ENCODE assay signal across 10 cellular contexts in genomic region chr5:141343953-141344463, GRCh38. TPM values are rescaled to one million over a fixed set of nuclear protein-coding genes. Genes with fewer than 3 reads are reported as not detected.
DNase-seq lines count a peak whose midpoint lies in the region; ATAC-seq, FAIRE-seq and TF ChIP-seq lines count a peak whose summit lies in the region.
"Had no signal": no experiment of that assay in that cellular context is flagged by ENCODE, and none has a peak within 500 bp of the region (broad histone marks: within the 10 kb centered on the region; RNA-seq: fewer than 3 reads in every experiment).

No MANE protein-coding gene starts in this region.

- H3K9ac ChIP-seq in SK-N-SH (no peak overlapping the region), endothelial cell of umbilical vein (replicated peaks; ENCODE audit: extremely low read depth, insufficient read depth, low read length) (peak overlapping the region; percentile 49), skeletal muscle satellite cell (ENCODE audit: low read depth, low read length) (peak overlapping the region; percentile 44)

- no peak for TF ChIP-seq RAD21 in SK-N-SH (IDR thresholded peaks at IDR 0.05; ENCODE audit: low read length)

- DNase-seq in SK-N-SH (no peak), endothelial cell of umbilical vein (ENCODE audit: low read depth, low spot score) (no peak)

- H3K4me2 ChIP-seq in SK-N-SH (no peak overlapping the region), endothelial cell of umbilical vein (ENCODE audit: insufficient read depth, low read length) (peak overlapping the region; percentile 65), skeletal muscle satellite cell (ENCODE audit: low read length) (peak overlapping the region; percentile 63)

- intact Hi-C loops in endothelial cell of umbilical vein (cut with micrococcal nuclease), result loop anchor here (2.0 kb wide), 1 partner anchor 23 kb away; the partner anchor contains the start of gene TAF7

- 64% methylated on average over 31 of the region's 31 CpGs for WGBS in SK-N-SH (ENCODE audit: low lambda C conversion rate)

- no peak for TF ChIP-seq POLR2A in endothelial cell of umbilical vein (IDR thresholded peaks at IDR 0.05; ENCODE audit: low read depth, low read length)

- dilution Hi-C loops in endothelial cell of umbilical vein (cut with MboI; ENCODE audit: extremely low pct_ligation_motif_present, low sequenced_read_pairs), result no loop called here

- H3K36me3 ChIP-seq in SK-N-SH (replicated peaks in 1 of 2; ENCODE audit: control insufficient read depth in 1 of 2, insufficient read depth in 2 of 2, low read length in 1 of 2) (no peaks in the 10 kb centered on the region), endothelial cell of umbilical vein (ENCODE audit: control insufficient read depth in 2 of 2, extremely low read depth in 1 of 2, insufficient read depth in 2 of 2, low read length in 2 of 2) (no peaks in the 10 kb centered on the region), skeletal muscle satellite cell (ENCODE audit: insufficient read depth, low read length) (no peaks in the 10 kb centered on the region)

- CTCF ChIA-PET in SK-N-SH (lab: Yijun Ruan, JAX), result interaction anchor here (0.7 to 2.0 kb wide), 5 partner anchors 14 to 220 kb away, joined by 3 to 8 read pairs (median 3); partner anchors contain the start of genes PCDHGA1, PCDHGA7 and PCDHGB7
- CTCF ChIA-PET in endothelial cell of umbilical vein (lab: Charles Lee), result interaction anchor here (0.8 to 3.8 kb wide), 24 partner anchors 9 to 223 kb away, joined by 3 to 38 read pairs (median 6); partner anchors contain the start of genes PCDHB9, PCDHGA1, PCDHGA10 and PCDHGA12

- ATAC-seq in SK-N-SH treated with all-trans-retinoic acid at 6 μM for 48 hours (no peak), GM21515 (IDR thresholded peaks at IDR 0.05; ENCODE audit: unreplicated experiment) (no peak), GM21390 (IDR thresholded peaks at IDR 0.05; ENCODE audit: unreplicated experiment) (no peak)
- ATAC-seq: Panc1 had no signal

- H3F3A ChIP-seq in SK-N-SH (replicated peaks; ENCODE audit: insufficient read depth), result no peaks in the 10 kb centered on the region

- TF ChIP-seq EP300 in SK-N-SH (IDR thresholded peaks at IDR 0.05; ENCODE audit: borderline replicate concordance in 1 of 2, low read depth in 1 of 2, low read length in 1 of 2), result no peak

- H3K4me1 ChIP-seq in SK-N-SH (ENCODE audit: control insufficient read depth in 1 of 2, insufficient read depth in 2 of 2, low read depth in 1 of 2, low read length in 1 of 2), result no peaks in the 10 kb centered on the region
- peaks cover 3% of the 10 kb centered on the region for H3K4me1 ChIP-seq in endothelial cell of umbilical vein (ENCODE audit: control insufficient read depth, extremely low read depth, insufficient read depth, low read length)
- no peaks in the 10 kb centered on the region for H3K4me1 ChIP-seq in skeletal muscle satellite cell (ENCODE audit: control insufficient read depth, insufficient read depth, low read length)

- BruUV-seq in endothelial cell of umbilical vein (replicated peaks; lab: Mats Ljungman, UMichigan), result TSS peak; percentile 69

- H3K79me2 ChIP-seq in SK-N-SH (ENCODE audit: insufficient read depth) (no peaks in the 10 kb centered on the region), endothelial cell of umbilical vein (ENCODE audit: control insufficient read depth, insufficient read depth, low read length) (no peaks in the 10 kb centered on the region)

- H3K4me3 ChIP-seq in SK-N-SH (ENCODE audit: low read depth in 2 of 2, low read length in 1 of 2) (no peak overlapping the region; a peak in 1 of 4 replicates), endothelial cell of umbilical vein (replicated peaks in 1 of 3; ENCODE audit: insufficient read depth in 1 of 3, low read depth in 1 of 3, low read length in 3 of 3) (peak overlapping the region in 2 of 3 experiments; percentile 17 to 59), skeletal muscle satellite cell (ENCODE audit: low read length) (peak overlapping the region; percentile 65)

- TF ChIP-seq CTCF in SK-N-SH (IDR thresholded peaks at IDR 0.05), result 0 out of 2 replicates have a peak, but pooled peaks have one; percentile 4
- TF ChIP-seq CTCF in endothelial cell of umbilical vein (IDR thresholded peaks at IDR 0.05; ENCODE audit: extremely low read depth in 1 of 2, insufficient read depth in 1 of 2, low read depth in 1 of 2, low read length in 2 of 2), result no peak

- H3K27me3 ChIP-seq in SK-N-SH (ENCODE audit: insufficient read depth) (no peaks in the 10 kb centered on the region), endothelial cell of umbilical vein (ENCODE audit: control insufficient read depth in 2 of 2, insufficient read depth in 2 of 2, low read length in 2 of 2) (peaks cover 7 to 29% of the 10 kb centered on the region in 2 experiments), skeletal muscle satellite cell (ENCODE audit: control insufficient read depth, insufficient read depth, low read length) (no peaks in the 10 kb centered on the region)

- no peaks in the 10 kb centered on the region for H3K9me2 ChIP-seq in SK-N-SH

- POLR2A ChIA-PET in SK-N-SH (lab: Yijun Ruan, JAX) (no interaction called here), endothelial cell of umbilical vein (lab: Charles Lee) (interaction anchor here (1.3 kb wide), 1 partner anchor 23 kb away, joined by 3 read pairs; the partner anchor contains the start of gene TAF7)

- H3K9me3 ChIP-seq in SK-N-SH (no peaks in the 10 kb centered on the region), endothelial cell of umbilical vein (replicated peaks; ENCODE audit: control insufficient read depth, insufficient read depth, low read length) (no peaks in the 10 kb centered on the region), skeletal muscle satellite cell (replicated peaks; ENCODE audit: low read length) (peaks cover 25% of the 10 kb centered on the region)

- H2AFZ ChIP-seq in SK-N-SH (ENCODE audit: low read depth), result peak overlapping the region; percentile 50; the same call in 1 of the 2 replicates
- peak overlapping the region; percentile 86 for H2AFZ ChIP-seq in endothelial cell of umbilical vein (ENCODE audit: low read depth, low read length)

- no peak overlapping the region for H3K27ac ChIP-seq in SK-N-SH (ENCODE audit: low read depth in 2 of 2, low read length in 1 of 2)
- no peak overlapping the region for H3K27ac ChIP-seq in endothelial cell of umbilical vein (ENCODE audit: insufficient read depth, low read depth, low read length)

- FAIRE-seq in endothelial cell of umbilical vein (lab: Jason Lieb, UNC), result peak; percentile 50
- FAIRE-seq: frontal cortex had no signal

- no peaks in the 10 kb centered on the region for H3K9me1 ChIP-seq in endothelial cell of umbilical vein (replicated peaks; ENCODE audit: control insufficient read depth, extremely low read depth, insufficient read depth, low read length)

- H4K20me1 ChIP-seq in SK-N-SH (ENCODE audit: insufficient read depth), result no peaks in the 10 kb centered on the region
- no peaks in the 10 kb centered on the region for H4K20me1 ChIP-seq in endothelial cell of umbilical vein (replicated peaks; ENCODE audit: control insufficient read depth, extremely low read depth, insufficient read depth, low read length)

RNA-seq across cellular contexts. Expression of gene PCDHGA3, which starts 0.4 kb away (rescaled TPM):
- polyA plus RNA-seq in SK-N-SH (2012; rRNA removed) (0.33 and 0.45 TPM in 2 replicates), endothelial cell of umbilical vein (0.88 and 1.2 TPM in 2 replicates)
- polyA plus RNA-seq in SK-N-SH (2012; cell fraction: cytosol; rRNA removed), result 0.23 and 0.29 TPM in 2 replicates
- 1.1 and 1.5 TPM in 2 replicates for polyA plus RNA-seq in SK-N-SH (2012; cell fraction: nucleus; rRNA removed)
- total RNA-seq in endothelial cell of umbilical vein, result 1.1 and 1.2 TPM in 2 replicates
- 0.52 and 0.55 TPM in 2 replicates for polyA plus RNA-seq in endothelial cell of umbilical vein (2011; cell fraction: cytosol; rRNA removed)
- 1.3 and 1.4 TPM in 2 replicates for polyA plus RNA-seq in endothelial cell of umbilical vein (2011; cell fraction: nucleus; rRNA removed)
- polyA plus RNA-seq in endothelial cell of umbilical vein (2012), result 0.48 and 0.50 TPM in 2 replicates
- polyA minus RNA-seq in endothelial cell of umbilical vein, result 0.75 and 1.6 TPM in 2 replicates
- not detected for polyA minus RNA-seq in endothelial cell of umbilical vein (2011; cell fraction: cytosol; rRNA and poly(A)+ RNA removed)
- polyA minus RNA-seq in endothelial cell of umbilical vein (2011; cell fraction: nucleus; rRNA and poly(A)+ RNA removed), result 2.2 and 4.4 TPM in 2 replicates
- total RNA-seq in skeletal muscle satellite cell (2012; rRNA removed), result 1.0 and 1.7 TPM in 2 replicates
- total RNA-seq: A172, M059J had no signal

RNA-seq across cellular contexts. Expression of gene PCDHGA2, which starts 5.4 kb away (rescaled TPM):
- polyA plus RNA-seq in SK-N-SH (2012; rRNA removed) (1.4 and 1.5 TPM in 2 replicates), endothelial cell of umbilical vein (1.9 and 2.0 TPM in 2 replicates)
- polyA plus RNA-seq in SK-N-SH (2012; cell fraction: cytosol; rRNA removed), result 0.76 and 0.96 TPM in 2 replicates
- polyA plus RNA-seq in SK-N-SH (2012; cell fraction: nucleus; rRNA removed), result 2.7 and 2.9 TPM in 2 replicates
- total RNA-seq in endothelial cell of umbilical vein, result 0.58 and 1.2 TPM in 2 replicates
- 0.66 and 0.87 TPM in 2 replicates for polyA plus RNA-seq in endothelial cell of umbilical vein (2011; cell fraction: cytosol; rRNA removed)
- polyA plus RNA-seq in endothelial cell of umbilical vein (2011; cell fraction: nucleus; rRNA removed), result 1.4 and 1.7 TPM in 2 replicates
- polyA plus RNA-seq in endothelial cell of umbilical vein (2012), result 0.56 and 0.66 TPM in 2 replicates
- polyA minus RNA-seq in endothelial cell of umbilical vein, result 3.1 and 4.0 TPM in 2 replicates
- not detected for polyA minus RNA-seq in endothelial cell of umbilical vein (2011; cell fraction: cytosol; rRNA and poly(A)+ RNA removed)
- 2.0 and 2.4 TPM in 2 replicates for polyA minus RNA-seq in endothelial cell of umbilical vein (2011; cell fraction: nucleus; rRNA and poly(A)+ RNA removed)
- 2.2 and 2.3 TPM in 2 replicates for total RNA-seq in skeletal muscle satellite cell (2012; rRNA removed)

RNA-seq across cellular contexts. Expression of gene PCDHGB1, which starts 5.9 kb away (rescaled TPM):
- 0.63 and 0.77 TPM in 2 replicates for polyA plus RNA-seq in SK-N-SH (2012; rRNA removed)
- polyA plus RNA-seq in SK-N-SH (2012; cell fraction: cytosol; rRNA removed), result 0.42 and 0.54 TPM in 2 replicates
- 0.61 and 0.93 TPM in 2 replicates for polyA plus RNA-seq in SK-N-SH (2012; cell fraction: nucleus; rRNA removed)
- total RNA-seq in endothelial cell of umbilical vein, result 0.58 and 0.62 TPM in 2 replicates
- 0.39 and 0.48 TPM in 2 replicates for polyA plus RNA-seq in endothelial cell of umbilical vein
- 0.14 and 0.15 TPM in 2 replicates for polyA plus RNA-seq in endothelial cell of umbilical vein (2011; cell fraction: cytosol; rRNA removed)
- polyA plus RNA-seq in endothelial cell of umbilical vein (2011; cell fraction: nucleus; rRNA removed), result 0.55 and 0.73 TPM in 2 replicates
- polyA plus RNA-seq in endothelial cell of umbilical vein (2012), result 0.32 and 0.40 TPM in 2 replicates
- 1.4 and 2.0 TPM in 2 replicates for polyA minus RNA-seq in endothelial cell of umbilical vein
- not detected for polyA minus RNA-seq in endothelial cell of umbilical vein (2011; cell fraction: cytosol; rRNA and poly(A)+ RNA removed)
- polyA minus RNA-seq in endothelial cell of umbilical vein (2011; cell fraction: nucleus; rRNA and poly(A)+ RNA removed), result 3.4 and 4.6 TPM in 2 replicates
- 0.51 and 1.7 TPM in 2 replicates for total RNA-seq in skeletal muscle satellite cell (2012; rRNA removed)

RNA-seq across cellular contexts. Expression of gene PCDHGA4, which starts 10.8 kb away (rescaled TPM):
- polyA plus RNA-seq in SK-N-SH (2012; rRNA removed) (1.8 and 2.2 TPM in 2 replicates), endothelial cell of umbilical vein (2.4 and 2.6 TPM in 2 replicates)
- 2.1 and 3.0 TPM in 2 replicates for polyA plus RNA-seq in SK-N-SH (2012; cell fraction: cytosol; rRNA removed)
- polyA plus RNA-seq in SK-N-SH (2012; cell fraction: nucleus; rRNA removed), result 4.8 and 5.6 TPM in 2 replicates
- total RNA-seq in endothelial cell of umbilical vein, result 3.0 TPM in 2 replicates
- 0.93 and 1.5 TPM in 2 replicates for polyA plus RNA-seq in endothelial cell of umbilical vein (2011; cell fraction: cytosol; rRNA removed)
- 2.6 and 3.3 TPM in 2 replicates for polyA plus RNA-seq in endothelial cell of umbilical vein (2011; cell fraction: nucleus; rRNA removed)
- polyA plus RNA-seq in endothelial cell of umbilical vein (2012), result 1.1 and 1.5 TPM in 2 replicates
- 7.7 and 9.5 TPM in 2 replicates for polyA minus RNA-seq in endothelial cell of umbilical vein
- not detected for polyA minus RNA-seq in endothelial cell of umbilical vein (2011; cell fraction: cytosol; rRNA and poly(A)+ RNA removed)
- 10.5 and 11.3 TPM in 2 replicates for polyA minus RNA-seq in endothelial cell of umbilical vein (2011; cell fraction: nucleus; rRNA and poly(A)+ RNA removed)
- total RNA-seq in skeletal muscle satellite cell (2012; rRNA removed), result 2.5 and 4.8 TPM in 2 replicates

RNA-seq across cellular contexts. Expression of gene PCDHGA1, which starts 13.7 kb away (rescaled TPM):
- polyA plus RNA-seq in SK-N-SH (2012; rRNA removed), result 1.2 and 1.6 TPM in 2 replicates
- polyA plus RNA-seq in SK-N-SH (2012; cell fraction: cytosol; rRNA removed), result 0.88 and 1.1 TPM in 2 replicates
- polyA plus RNA-seq in SK-N-SH (2012; cell fraction: nucleus; rRNA removed), result 2.2 and 2.5 TPM in 2 replicates
- total RNA-seq in endothelial cell of umbilical vein, result 0.22 and 0.30 TPM in 2 replicates
- 0.44 and 0.45 TPM in 2 replicates for polyA plus RNA-seq in endothelial cell of umbilical vein
- polyA plus RNA-seq in endothelial cell of umbilical vein (2011; cell fraction: cytosol; rRNA removed), result 0.10 and 0.17 TPM in 2 replicates
- 0.51 and 0.53 TPM in 2 replicates for polyA plus RNA-seq in endothelial cell of umbilical vein (2011; cell fraction: nucleus; rRNA removed)
- 0.19 and 0.35 TPM in 2 replicates for polyA plus RNA-seq in endothelial cell of umbilical vein (2012)
- polyA minus RNA-seq in endothelial cell of umbilical vein, result 0.68 and 0.70 TPM in 2 replicates
- not detected for polyA minus RNA-seq in endothelial cell of umbilical vein (2011; cell fraction: cytosol; rRNA and poly(A)+ RNA removed)
- polyA minus RNA-seq in endothelial cell of umbilical vein (2011; cell fraction: nucleus; rRNA and poly(A)+ RNA removed), result 0.53 and 0.63 TPM in 2 replicates
- total RNA-seq in skeletal muscle satellite cell (2012; rRNA removed), result 0.25 and 0.44 TPM in 2 replicates

Comparison
In these comparisons a context has a peak if more than half of its experiments do, and no peak if none do; other contexts are left out.
1. H3K4me3 ChIP-seq: peak in endothelial cell of umbilical vein (2 of 3) and skeletal muscle satellite cell (single experiment); none in SK-N-SH (0 of 2).